10 cellular contexts compared by ENCODE assay signal in genomic region chr1:55478742-55479141, GRCh38.
DNase-seq lines count a peak whose midpoint lies in the region; ATAC-seq and TF ChIP-seq lines count a peak whose summit lies in the region.
"Had no signal": no experiment of that assay in that cellular context is flagged by ENCODE, and none has a peak within 500 bp of the region (broad histone marks: within the 10 kb centered on the region; RNA-seq: fewer than 3 reads in every experiment).

No MANE protein-coding gene starts in this region.

- no peaks in the 10 kb centered on the region for H3K27me3 ChIP-seq in adipocyte (replicated peaks; ENCODE audit: control insufficient read depth, insufficient read depth, low read length)

- peak; percentile 20 for DNase-seq in GM10266 (ENCODE audit: extremely low spot score)
- peak; percentile 1 for DNase-seq in NCI-H1048 (lab: John Stamatoyannopoulos, UW)
- DNase-seq in adipocyte (ENCODE audit: low read depth), result peak; percentile 36
- DNase-seq in midbrain (lab: John Stamatoyannopoulos, UW), result peak; percentile 3
- DNase-seq in Calu3, result no peak
- DNase-seq in germinal center (ENCODE audit: low spot score), result no peak
- DNase-seq in activated CD4-positive, alpha-beta T cell treated with anti-CD3 and anti-CD28 coated beads, Interleukin-2, amount 50 U/mL, for 48 hours, result no peak

- peaks cover 43% of the 10 kb centered on the region for H3K4me1 Mint-ChIP-seq in Calu3 (ENCODE audit: low read depth, unreplicated experiment)

- H3K27ac Mint-ChIP-seq in Calu3 (ENCODE audit: unreplicated experiment), result no peak overlapping the region

- peaks cover 27% of the 10 kb centered on the region for H3K4me1 ChIP-seq in adipocyte (ENCODE audit: control insufficient read depth, insufficient read depth, low read length)
- H3K4me1 ChIP-seq: parathyroid adenoma, SJCRH30 had no signal

- no peak for TF ChIP-seq CTCF in GM10266 (IDR thresholded peaks at IDR 0.05; ENCODE audit: control insufficient read depth, insufficient read depth, low read depth, missing control alignments)
- no peak for TF ChIP-seq CTCF in Calu3 (IDR thresholded peaks at IDR 0.05; ENCODE audit: unreplicated experiment)

- intact Hi-C loops in Calu3 (cut with micrococcal nuclease; ENCODE audit: unreplicated experiment), result loop anchor here (1.0 to 5.0 kb wide), 3 partner anchors 414 to 1231 kb away; no protein-coding TSS in a partner anchor

- CTCF ChIA-PET in Calu3 (lab: Charles Lee), result interaction anchor here (0.8 to 1.4 kb wide), 3 partner anchors 50 to 1106 kb away, joined by 3 to 5 read pairs (median 4); no protein-coding TSS in a partner anchor

- H3K27me3 Mint-ChIP-seq in Calu3 (ENCODE audit: unreplicated experiment), result no peaks in the 10 kb centered on the region

- no peaks in the 10 kb centered on the region for H3K36me3 Mint-ChIP-seq in Calu3 (ENCODE audit: insufficient read depth, unreplicated experiment)

- BruUV-seq in Calu3 (replicated peaks; lab: Mats Ljungman, UMichigan), result no TSS peak

- no peak overlapping the region for H3K4me3 Mint-ChIP-seq in Calu3 (ENCODE audit: low read depth, unreplicated experiment)

- H3K4me3 ChIP-seq in adipocyte (ENCODE audit: low read length), result no peak overlapping the region
- H3K4me3 ChIP-seq: SJCRH30 had no signal

- no peak for ATAC-seq in GM18909 (IDR thresholded peaks at IDR 0.05; ENCODE audit: poor library complexity, unreplicated experiment)

- no peaks in the 10 kb centered on the region for H3K9me3 ChIP-seq in adipocyte (ENCODE audit: control insufficient read depth, low read length)
- H3K9me3 ChIP-seq: SJCRH30 had no signal

- no peak overlapping the region for H3K9ac ChIP-seq in adipocyte (ENCODE audit: low read length)
- H3K9ac ChIP-seq: parathyroid adenoma had no signal

- no peaks in the 10 kb centered on the region for H3K9me3 Mint-ChIP-seq in Calu3 (ENCODE audit: low read depth, unreplicated experiment)

- no peaks in the 10 kb centered on the region for H3K36me3 ChIP-seq in adipocyte (ENCODE audit: control insufficient read depth, insufficient read depth, low read length, severe bottlenecking)
- H3K36me3 ChIP-seq: SJCRH30 had no signal

Comparison
In these comparisons a context has a peak if more than half of its experiments do, and no peak if none do; other contexts are left out.
1. DNase-seq: peak in GM10266 (single experiment), NCI-H1048 (single experiment), adipocyte (single experiment) and midbrain (single experiment); none in Calu3 (single experiment), germinal center (single experiment) and activated CD4-positive, alpha-beta T cell treated with anti-CD3 and anti-CD28 coated beads, Interleukin-2, amount 50 U/mL, for 48 hours (0 of 2).